In genomic region chr11:10502065-10502680, GRCh38 we compare ENCODE assay signal across 23 cellular contexts. TPM values are rescaled to one million over a fixed set of nuclear protein-coding genes. Genes with fewer than 3 reads are reported as not detected.
DNase-seq lines count a peak whose midpoint lies in the region; ATAC-seq, FAIRE-seq and TF ChIP-seq lines count a peak whose summit lies in the region.
"Had no signal": no experiment of that assay in that cellular context is flagged by ENCODE, and none has a peak within 500 bp of the region (broad histone marks: within the 10 kb centered on the region; RNA-seq: fewer than 3 reads in every experiment).

No MANE protein-coding gene starts in this region.

- no peak for ATAC-seq in CD4-positive, alpha-beta T cell (ENCODE audit: poor library complexity)
- no peak for ATAC-seq in stimulated activated memory B cell treated with anti-CD40 and anti-IgM and Interleukin-4, amounts not matched to agents 10 μg/mL and 1 μg/mL and 100 μg/mL, for 72 hours
- ATAC-seq in GM19023 (IDR thresholded peaks at IDR 0.05; ENCODE audit: unreplicated experiment) (no peak), left lung (no peak)
- ATAC-seq: gastrocnemius medialis, GM23338, PC-3, psoas muscle had no signal

- H3K27ac ChIP-seq in CD4-positive, alpha-beta T cell (ENCODE audit: low read depth, low read length) = no peak overlapping the region
- peak overlapping the region in 1 of 2 donors; percentile 90 for H3K27ac ChIP-seq in left lung
- H3K27ac ChIP-seq: gastrocnemius medialis, psoas muscle had no signal

- intact Hi-C loops in CD4-positive, alpha-beta T cell (cut with DNase I, micrococcal nuclease) = loop anchor here in 1 of 2 experiments (5.0 kb wide), 1 partner anchor 90 kb away; no protein-coding TSS in a partner anchor
- intact Hi-C loops in left lung (cut with DNase I) = no loop called here

- CTCF ChIA-PET in CD4-positive, alpha-beta T cell (lab: Charles Lee) = interaction anchor here (2.2 kb wide), 1 partner anchor 13 kb away, joined by 5 read pairs; no protein-coding TSS in a partner anchor

- peaks cover 0 to 49% of the 10 kb centered on the region in 2 donors for H3K4me1 ChIP-seq in left lung
- H3K4me1 ChIP-seq: gastrocnemius medialis, psoas muscle had no signal

- H3K27me3 ChIP-seq in CD4-positive, alpha-beta T cell (ENCODE audit: control insufficient read depth, insufficient read depth, low read length) = no peaks in the 10 kb centered on the region
- H3K27me3 ChIP-seq in H7 (ENCODE audit: control insufficient read depth, insufficient read depth, low read length) (no peaks in the 10 kb centered on the region), left lung (no peaks in the 10 kb centered on the region)
- H3K27me3 ChIP-seq: esophagus squamous epithelium, gastrocnemius medialis had no signal

- no peaks in the 10 kb centered on the region for H3K27me3 Mint-ChIP-seq in CD4-positive, alpha-beta T cell
- no peaks in the 10 kb centered on the region for H3K27me3 Mint-ChIP-seq in stimulated activated memory B cell treated with anti-CD40 and anti-IgM and Interleukin-4, amounts not matched to agents 10 μg/mL and 1 μg/mL and 100 μg/mL, for 72 hours

- peak overlapping the region; percentile 27 for H3K27ac Mint-ChIP-seq in CD4-positive, alpha-beta T cell
- H3K27ac Mint-ChIP-seq in stimulated activated memory B cell treated with anti-CD40 and anti-IgM and Interleukin-4, amounts not matched to agents 10 μg/mL and 1 μg/mL and 100 μg/mL, for 72 hours = peak overlapping the region; percentile 81
- H3K27ac Mint-ChIP-seq: GM23338 had no signal

- H3K36me3 Mint-ChIP-seq in CD4-positive, alpha-beta T cell (ENCODE audit: low read depth) = peaks cover 59% of the 10 kb centered on the region
- H3K36me3 Mint-ChIP-seq in stimulated activated memory B cell treated with anti-CD40 and anti-IgM and Interleukin-4, amounts not matched to agents 10 μg/mL and 1 μg/mL and 100 μg/mL, for 72 hours = peaks cover 81% of the 10 kb centered on the region

- no peak for DNase-seq in CD4-positive, alpha-beta T cell
- DNase-seq in H7 (peak; percentile 19), iPS-NIHi7 (ENCODE audit: extremely low spot score) (peak; percentile 2), GM19239 (ENCODE audit: insufficient read length, low spot score) (no peak), left lung (no peak)
- DNase-seq: activated CD4-positive, alpha-beta T cell treated with anti-CD3 and anti-CD28 coated beads, Interleukin-2, amount 50 U/mL, for 4 hours; activated CD8-positive, alpha-beta memory T cell treated with anti-CD3 and anti-CD28 coated beads, Interleukin-2, amount 50 U/mL, for 4 hours; DMS53; effector CD8-positive, alpha-beta T cell; esophagus squamous epithelium; gastrocnemius medialis; lower lobe of right lung; MM.1S; NCI-H1417; NCI-H446 treated with DMSO at 0.1 percent for 48 hours; PC-3; psoas muscle; Right ventricle myocardium superior; T-helper 9 cell had no signal

- H3K36me3 ChIP-seq in H7 (replicated peaks; ENCODE audit: control insufficient read depth, insufficient read depth, low read length) (peaks cover 2% of the 10 kb centered on the region; the same call in 1 of the 2 replicates), left lung (peaks cover 0 to 87% of the 10 kb centered on the region in 2 donors)

- POLR2A ChIA-PET in CD4-positive, alpha-beta T cell (lab: Charles Lee) = no interaction called here

- H3K9me3 Mint-ChIP-seq in CD4-positive, alpha-beta T cell = no peaks in the 10 kb centered on the region
- H3K9me3 Mint-ChIP-seq in stimulated activated memory B cell treated with anti-CD40 and anti-IgM and Interleukin-4, amounts not matched to agents 10 μg/mL and 1 μg/mL and 100 μg/mL, for 72 hours = no peaks in the 10 kb centered on the region
- H3K9me3 Mint-ChIP-seq: GM23338 had no signal

- no peak for TF ChIP-seq CTCF in CD4-positive, alpha-beta T cell (IDR thresholded peaks at IDR 0.05)
- TF ChIP-seq CTCF in left lung (IDR thresholded peaks at IDR 0.05) = no peak

- H3K4me1 Mint-ChIP-seq in CD4-positive, alpha-beta T cell (ENCODE audit: low read depth) = no peaks in the 10 kb centered on the region
- H3K4me1 Mint-ChIP-seq in stimulated activated memory B cell treated with anti-CD40 and anti-IgM and Interleukin-4, amounts not matched to agents 10 μg/mL and 1 μg/mL and 100 μg/mL, for 72 hours = peaks cover 15% of the 10 kb centered on the region

- H3K4me3 ChIP-seq in H7 (ENCODE audit: insufficient read depth, low read depth, low read length) = no peak overlapping the region
- no peak overlapping the region for H3K4me3 ChIP-seq in left lung
- H3K4me3 ChIP-seq: esophagus squamous epithelium, gastrocnemius medialis, GM23338, lower lobe of right lung, psoas muscle had no signal

- H3K4me3 Mint-ChIP-seq in CD4-positive, alpha-beta T cell = no peak overlapping the region
- no peak overlapping the region for H3K4me3 Mint-ChIP-seq in stimulated activated memory B cell treated with anti-CD40 and anti-IgM and Interleukin-4, amounts not matched to agents 10 μg/mL and 1 μg/mL and 100 μg/mL, for 72 hours
- H3K4me3 Mint-ChIP-seq: GM23338 had no signal

- no peaks in the 10 kb centered on the region for H3K9me3 ChIP-seq in CD4-positive, alpha-beta T cell (ENCODE audit: control insufficient read depth, low read length)
- no peaks in the 10 kb centered on the region for H3K9me3 ChIP-seq in left lung
- H3K9me3 ChIP-seq: esophagus squamous epithelium, gastrocnemius medialis, lower lobe of right lung, psoas muscle had no signal

- FAIRE-seq in GM19239 (lab: Jason Lieb, UNC) = no peak
- FAIRE-seq: GM18507 had no signal

RNA-seq across cellular contexts. Expression of gene RNF141, which starts 38.8 kb away (rescaled TPM):
- 10 to 100 TPM; 18.0 to 19.0 TPM for total RNA-seq in CD4-positive, alpha-beta T cell
- total RNA-seq in H7 (2014; rRNA removed; shearing (Covaris generic)) = 21.8 and 27.6 TPM in 2 replicates
- total RNA-seq in left lung = 10 to 100 TPM; 46.7 to 74.7 TPM

RNA-seq across cellular contexts. Expression of gene AMPD3, which starts 47.1 kb away (rescaled TPM):
- total RNA-seq in CD4-positive, alpha-beta T cell = 10 to 100 TPM; 13.2 to 14.1 TPM
- total RNA-seq in H7 (2014; rRNA removed; shearing (Covaris generic)) = 2.2 and 3.8 TPM in 2 replicates
- 10 to 100 TPM; 11.2 to 28.8 TPM for total RNA-seq in left lung

Comparison
In these comparisons a context has a peak if more than half of its experiments do, and no peak if none do; other contexts are left out.
1. DNase-seq: peak in H7 (single experiment) and iPS-NIHi7 (single experiment); none in CD4-positive, alpha-beta T cell (0 of 10), GM19239 (single experiment) and left lung (0 of 2).